1 cellular context compared by ENCODE assay signal in the genomic region with DNA sequence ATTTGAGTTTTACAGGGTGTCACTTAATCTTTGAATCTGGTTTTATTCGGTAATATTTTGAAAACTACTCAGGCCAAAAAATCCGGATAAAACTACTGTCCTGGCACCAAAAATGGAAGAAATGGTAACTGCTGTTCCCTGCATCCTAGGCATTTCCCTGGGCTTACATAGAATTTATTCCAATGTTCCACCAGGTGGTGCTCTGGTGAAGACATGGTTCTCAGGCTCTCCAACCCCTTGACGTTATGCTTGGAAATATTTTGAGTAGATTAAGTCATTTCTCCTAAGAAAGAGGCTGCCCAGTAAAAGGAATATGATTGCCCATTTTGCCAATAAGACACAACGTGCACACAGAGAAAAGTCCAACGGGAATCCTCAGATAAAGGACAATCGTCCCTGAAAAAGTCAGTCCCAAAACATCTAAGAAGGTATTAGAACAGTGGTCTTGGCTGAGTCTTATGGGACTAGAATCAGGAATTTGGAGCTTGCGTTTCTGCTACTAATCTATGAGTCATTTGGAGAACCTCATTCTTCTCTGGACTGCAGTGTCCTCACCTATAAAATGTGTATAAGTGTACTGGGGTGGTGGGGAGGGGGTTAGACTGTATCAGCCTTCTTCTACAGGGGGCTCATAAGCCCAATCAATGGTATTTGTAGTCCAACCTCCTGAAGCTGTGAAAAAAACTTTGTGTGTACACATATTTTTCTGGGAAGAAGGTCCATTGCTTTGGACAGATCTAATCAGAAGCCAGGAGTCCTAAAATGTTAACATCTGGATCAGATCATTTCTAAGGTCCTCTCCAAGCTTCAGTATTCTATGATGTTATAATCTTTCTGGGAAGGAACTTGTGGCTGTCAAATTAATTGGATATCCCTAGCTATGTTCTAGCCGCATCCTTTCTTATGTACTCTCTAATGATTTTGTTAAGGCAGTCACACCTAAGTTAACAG.
TF ChIP-seq lines count a peak whose summit lies in the region.

No MANE protein-coding gene starts in this region.

TF ChIP-seq in GM23338, 12 proteins besides CTCF, POLR2A, EP300 and RAD21:
- TF ChIP-seq POLR2AphosphoS5 (IDR thresholded peaks at IDR 0.05; ENCODE audit: low read depth) (no peak), NANOG (IDR thresholded peaks at IDR 0.05; ENCODE audit: borderline replicate concordance) (no peak), EZH2 (IDR thresholded peaks at IDR 0.05; ENCODE audit: low read depth, unreplicated experiment) (no peak), EZH2phosphoT487 (IDR thresholded peaks at IDR 0.05; ENCODE audit: unreplicated experiment) (no peak)
- TF ChIP-seq, protein P1, sequence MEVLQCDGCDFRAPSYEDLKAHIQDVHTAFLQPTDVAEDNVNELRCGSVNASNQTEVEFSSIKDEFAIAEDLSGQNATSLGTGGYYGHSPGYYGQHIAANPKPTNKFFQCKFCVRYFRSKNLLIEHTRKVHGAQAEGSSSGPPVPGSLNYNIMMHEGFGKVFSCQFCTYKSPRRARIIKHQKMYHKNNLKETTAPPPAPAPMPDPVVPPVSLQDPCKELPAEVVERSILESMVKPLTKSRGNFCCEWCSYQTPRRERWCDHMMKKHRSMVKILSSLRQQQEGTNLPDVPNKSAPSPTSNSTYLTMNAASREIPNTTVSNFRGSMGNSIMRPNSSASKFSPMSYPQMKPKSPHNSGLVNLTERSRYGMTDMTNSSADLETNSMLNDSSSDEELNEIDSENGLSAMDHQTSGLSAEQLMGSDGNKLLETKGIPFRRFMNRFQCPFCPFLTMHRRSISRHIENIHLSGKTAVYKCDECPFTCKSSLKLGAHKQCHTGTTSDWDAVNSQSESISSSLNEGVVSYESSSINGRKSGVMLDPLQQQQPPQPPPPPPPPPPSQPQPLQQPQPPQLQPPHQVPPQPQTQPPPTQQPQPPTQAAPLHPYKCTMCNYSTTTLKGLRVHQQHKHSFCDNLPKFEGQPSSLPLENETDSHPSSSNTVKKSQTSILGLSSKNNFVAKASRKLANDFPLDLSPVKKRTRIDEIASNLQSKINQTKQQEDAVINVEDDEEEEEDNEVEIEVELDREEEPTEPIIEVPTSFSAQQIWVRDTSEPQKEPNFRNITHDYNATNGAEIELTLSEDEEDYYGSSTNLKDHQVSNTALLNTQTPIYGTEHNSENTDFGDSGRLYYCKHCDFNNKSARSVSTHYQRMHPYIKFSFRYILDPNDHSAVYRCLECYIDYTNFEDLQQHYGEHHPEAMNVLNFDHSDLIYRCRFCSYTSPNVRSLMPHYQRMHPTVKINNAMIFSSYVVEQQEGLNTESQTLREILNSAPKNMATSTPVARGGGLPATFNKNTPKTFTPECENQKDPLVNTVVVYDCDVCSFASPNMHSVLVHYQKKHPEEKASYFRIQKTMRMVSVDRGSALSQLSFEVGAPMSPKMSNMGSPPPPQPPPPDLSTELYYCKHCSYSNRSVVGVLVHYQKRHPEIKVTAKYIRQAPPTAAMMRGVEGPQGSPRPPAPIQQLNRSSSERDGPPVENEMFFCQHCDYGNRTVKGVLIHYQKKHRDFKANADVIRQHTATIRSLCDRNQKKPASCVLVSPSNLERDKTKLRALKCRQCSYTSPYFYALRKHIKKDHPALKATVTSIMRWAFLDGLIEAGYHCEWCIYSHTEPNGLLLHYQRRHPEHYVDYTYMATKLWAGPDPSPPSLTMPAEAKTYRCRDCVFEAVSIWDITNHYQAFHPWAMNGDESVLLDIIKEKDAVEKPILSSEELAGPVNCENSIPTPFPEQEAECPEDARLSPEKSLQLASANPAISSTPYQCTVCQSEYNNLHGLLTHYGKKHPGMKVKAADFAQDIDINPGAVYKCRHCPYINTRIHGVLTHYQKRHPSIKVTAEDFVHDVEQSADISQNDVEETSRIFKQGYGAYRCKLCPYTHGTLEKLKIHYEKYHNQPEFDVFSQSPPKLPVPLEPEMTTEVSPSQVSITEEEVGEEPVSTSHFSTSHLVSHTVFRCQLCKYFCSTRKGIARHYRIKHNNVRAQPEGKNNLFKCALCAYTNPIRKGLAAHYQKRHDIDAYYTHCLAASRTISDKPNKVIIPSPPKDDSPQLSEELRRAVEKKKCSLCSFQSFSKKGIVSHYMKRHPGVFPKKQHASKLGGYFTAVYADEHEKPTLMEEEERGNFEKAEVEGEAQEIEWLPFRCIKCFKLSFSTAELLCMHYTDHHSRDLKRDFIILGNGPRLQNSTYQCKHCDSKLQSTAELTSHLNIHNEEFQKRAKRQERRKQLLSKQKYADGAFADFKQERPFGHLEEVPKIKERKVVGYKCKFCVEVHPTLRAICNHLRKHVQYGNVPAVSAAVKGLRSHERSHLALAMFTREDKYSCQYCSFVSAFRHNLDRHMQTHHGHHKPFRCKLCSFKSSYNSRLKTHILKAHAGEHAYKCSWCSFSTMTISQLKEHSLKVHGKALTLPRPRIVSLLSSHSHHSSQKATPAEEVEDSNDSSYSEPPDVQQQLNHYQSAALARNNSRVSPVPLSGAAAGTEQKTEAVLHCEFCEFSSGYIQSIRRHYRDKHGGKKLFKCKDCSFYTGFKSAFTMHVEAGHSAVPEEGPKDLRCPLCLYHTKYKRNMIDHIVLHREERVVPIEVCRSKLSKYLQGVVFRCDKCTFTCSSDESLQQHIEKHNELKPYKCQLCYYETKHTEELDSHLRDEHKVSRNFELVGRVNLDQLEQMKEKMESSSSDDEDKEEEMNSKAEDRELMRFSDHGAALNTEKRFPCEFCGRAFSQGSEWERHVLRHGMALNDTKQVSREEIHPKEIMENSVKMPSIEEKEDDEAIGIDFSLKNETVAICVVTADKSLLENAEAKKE (CRISPR knock-in tag; IDR thresholded peaks at IDR 0.05), result 0 out of 2 replicates have a peak, but pooled peaks have one; percentile 14
